32 cellular contexts compared by ENCODE assay signal in genomic region chr1:11501906-11502485, GRCh38. TPM values are rescaled to one million over a fixed set of nuclear protein-coding genes. Genes with fewer than 3 reads are reported as not detected.
DNase-seq lines count a peak whose midpoint lies in the region; ATAC-seq and TF ChIP-seq lines count a peak whose summit lies in the region.
"Had no signal": no experiment of that assay in that cellular context is flagged by ENCODE, and none has a peak within 500 bp of the region (broad histone marks: within the 10 kb centered on the region; RNA-seq: fewer than 3 reads in every experiment).

No MANE protein-coding gene starts in this region.

- peaks cover 15% of the 10 kb centered on the region for H3K36me3 Mint-ChIP-seq in activated T-cell treated with anti-CD3 and anti-CD28 coated beads, Interleukin-2, amount 50 U/mL, for 4 hours (ENCODE audit: insufficient read depth)
- H3K36me3 Mint-ChIP-seq in activated CD8-positive, alpha-beta T cell treated with anti-CD3 and anti-CD28 coated beads for 36 hours (ENCODE audit: low read depth): peaks cover 8% of the 10 kb centered on the region
- peaks cover 8% of the 10 kb centered on the region for H3K36me3 Mint-ChIP-seq in stimulated activated effector memory CD8-positive, alpha-beta T cell treated with anti-CD3 and anti-CD28 coated beads, Interleukin-12 subunit alpha, Interleukin-12 subunit beta, amount 100 ng/mL, for 72 hours

- peak overlapping the region; percentile 17 for H3K4me3 ChIP-seq in lower lobe of right lung
- H3K4me3 ChIP-seq: ascending aorta, GM23248, Peyer's patch, skin epidermis, thoracic aorta, uterus had no signal

- H3K9me3 Mint-ChIP-seq in activated T-cell treated with anti-CD3 and anti-CD28 coated beads, Interleukin-2, amount 50 U/mL, for 4 hours: peaks cover 28% of the 10 kb centered on the region
- H3K9me3 Mint-ChIP-seq in activated CD8-positive, alpha-beta T cell treated with anti-CD3 and anti-CD28 coated beads for 36 hours: peaks cover 21% of the 10 kb centered on the region
- peaks cover 14% of the 10 kb centered on the region for H3K9me3 Mint-ChIP-seq in stimulated activated effector memory CD8-positive, alpha-beta T cell treated with anti-CD3 and anti-CD28 coated beads, Interleukin-12 subunit alpha, Interleukin-12 subunit beta, amount 100 ng/mL, for 72 hours

- H3K9me3 ChIP-seq in lower lobe of right lung: peaks cover 35% of the 10 kb centered on the region

- POLR2A ChIA-PET in activated CD8-positive, alpha-beta T cell treated with anti-CD3 and anti-CD28 coated beads for 36 hours (lab: Charles Lee): interaction anchor here (1.1 kb wide), 1 partner anchor 24 kb away, joined by 3 read pairs; no protein-coding TSS in a partner anchor

- TF ChIP-seq CTCF in activated CD8-positive, alpha-beta T cell treated with anti-CD3 and anti-CD28 coated beads for 36 hours (IDR thresholded peaks at IDR 0.05): no peak
- TF ChIP-seq CTCF in lower lobe of right lung (IDR thresholded peaks at IDR 0.05): no peak

- peaks cover 23% of the 10 kb centered on the region for H3K27me3 ChIP-seq in lower lobe of right lung (ENCODE audit: low read depth)
- H3K27me3 ChIP-seq: Peyer's patch, uterus had no signal

- no peak overlapping the region for H3K27ac ChIP-seq in lower lobe of right lung
- H3K27ac ChIP-seq: ascending aorta, esophagus squamous epithelium, foreskin keratinocyte, GM23248, HL-60, Peyer's patch, skin epidermis, thoracic aorta, uterus, WERI-Rb-1 had no signal

- ATAC-seq in activated T-cell treated with anti-CD3 and anti-CD28 coated beads, Interleukin-2, amount 50 U/mL, for 4 hours: no peak
- ATAC-seq in activated CD8-positive, alpha-beta T cell treated with anti-CD3 and anti-CD28 coated beads for 36 hours: no peak
- ATAC-seq in lower lobe of right lung (no peak), HG03025 (IDR thresholded peaks at IDR 0.05; ENCODE audit: low FRiP score, unreplicated experiment) (no peak), GM21619 (IDR thresholded peaks at IDR 0.05; ENCODE audit: unreplicated experiment) (no peak)
- no peak for ATAC-seq in stimulated activated effector memory CD8-positive, alpha-beta T cell treated with anti-CD3 and anti-CD28 coated beads, Interleukin-12 subunit alpha, Interleukin-12 subunit beta, amount 100 ng/mL, for 72 hours

- CTCF ChIA-PET in activated CD8-positive, alpha-beta T cell treated with anti-CD3 and anti-CD28 coated beads for 36 hours (lab: Charles Lee): no interaction called here

- intact Hi-C loops in activated CD8-positive, alpha-beta T cell treated with anti-CD3 and anti-CD28 coated beads for 36 hours (cut with micrococcal nuclease): no loop called here
- intact Hi-C loops in lower lobe of right lung (cut with DNase I): no loop called here

- DNase-seq in activated T-cell treated with anti-CD3 and anti-CD28 coated beads, Interleukin-2, amount 50 U/mL, for 4 hours: no peak
- no peak for DNase-seq in activated T-cell treated with anti-CD3 and anti-CD28 coated beads, Interleukin-2, amount 50 U/mL, for 48 hours
- no peak for DNase-seq in activated CD8-positive, alpha-beta T cell treated with anti-CD3 and anti-CD28 coated beads for 36 hours
- DNase-seq in lower lobe of right lung: no peak
- no peak for DNase-seq in stimulated activated effector memory CD8-positive, alpha-beta T cell treated with anti-CD3 and anti-CD28 coated beads, Interleukin-12 subunit alpha, Interleukin-12 subunit beta, amount 100 ng/mL, for 72 hours (ENCODE audit: low spot score in 2 of 2)
- DNase-seq in cortex of kidney (lab: John Stamatoyannopoulos, UW): no peak
- DNase-seq: Calu3; DMS79; esophagus squamous epithelium; foreskin keratinocyte; GM23248; HFFc6; KBM-7; NCI-H1092; NCI-H1694; NCI-H446; NCI-H748 treated with DMSO at 0.1 percent for 48 hours; Peyer's patch; SHP77 treated with DMSO at 0.1 percent for 48 hours; stimulated activated naive CD4-positive, alpha-beta T cell treated with Interleukin-2 at 50 U/mL for 16 hours; T1000; uterus; WERI-Rb-1 had no signal

- H3K4me1 Mint-ChIP-seq in activated T-cell treated with anti-CD3 and anti-CD28 coated beads, Interleukin-2, amount 50 U/mL, for 4 hours (ENCODE audit: low read depth): no peaks in the 10 kb centered on the region
- H3K4me1 Mint-ChIP-seq in activated CD8-positive, alpha-beta T cell treated with anti-CD3 and anti-CD28 coated beads for 36 hours (ENCODE audit: low read depth): no peaks in the 10 kb centered on the region
- H3K4me1 Mint-ChIP-seq in stimulated activated effector memory CD8-positive, alpha-beta T cell treated with anti-CD3 and anti-CD28 coated beads, Interleukin-12 subunit alpha, Interleukin-12 subunit beta, amount 100 ng/mL, for 72 hours: no peaks in the 10 kb centered on the region

- no peaks in the 10 kb centered on the region for H3K4me1 ChIP-seq in lower lobe of right lung
- H3K4me1 ChIP-seq: ascending aorta, esophagus squamous epithelium, foreskin keratinocyte, Peyer's patch, uterus had no signal

- H3K4me3 Mint-ChIP-seq in activated T-cell treated with anti-CD3 and anti-CD28 coated beads, Interleukin-2, amount 50 U/mL, for 4 hours: peak overlapping the region; percentile 27
- peak overlapping the region; percentile 46 for H3K4me3 Mint-ChIP-seq in activated CD8-positive, alpha-beta T cell treated with anti-CD3 and anti-CD28 coated beads for 36 hours
- H3K4me3 Mint-ChIP-seq in stimulated activated effector memory CD8-positive, alpha-beta T cell treated with anti-CD3 and anti-CD28 coated beads, Interleukin-12 subunit alpha, Interleukin-12 subunit beta, amount 100 ng/mL, for 72 hours: peak overlapping the region; percentile 53
- H3K4me3 Mint-ChIP-seq: activated naive CD8-positive, alpha-beta T cell; HFFc6 had no signal

- no peak overlapping the region for H3K27ac Mint-ChIP-seq in activated CD8-positive, alpha-beta T cell treated with anti-CD3 and anti-CD28 coated beads for 36 hours
- H3K27ac Mint-ChIP-seq in stimulated activated effector memory CD8-positive, alpha-beta T cell treated with anti-CD3 and anti-CD28 coated beads, Interleukin-12 subunit alpha, Interleukin-12 subunit beta, amount 100 ng/mL, for 72 hours: no peak overlapping the region
- H3K27ac Mint-ChIP-seq: activated naive CD8-positive, alpha-beta T cell; HFFc6; naive thymus-derived CD4-positive, alpha-beta T cell had no signal

- H3K36me3 ChIP-seq in lower lobe of right lung: no peaks in the 10 kb centered on the region
- H3K36me3 ChIP-seq: ascending aorta, esophagus squamous epithelium, Peyer's patch, thoracic aorta, uterus had no signal

- H3K27me3 Mint-ChIP-seq in activated T-cell treated with anti-CD3 and anti-CD28 coated beads, Interleukin-2, amount 50 U/mL, for 4 hours (ENCODE audit: low read depth): peaks cover 24% of the 10 kb centered on the region
- H3K27me3 Mint-ChIP-seq in activated CD8-positive, alpha-beta T cell treated with anti-CD3 and anti-CD28 coated beads for 36 hours: peaks cover 17% of the 10 kb centered on the region

RNA-seq across cellular contexts. Expression of gene DISP3, which starts 23.0 kb away (rescaled TPM):
- total RNA-seq in activated T-cell treated with anti-CD3 and anti-CD28 coated beads, Interleukin-2, amount 50 U/mL, for 4 hours: under 1 TPM; 0.23 to 0.57 (median 0.29) TPM
- total RNA-seq in activated CD8-positive, alpha-beta T cell treated with anti-CD3 and anti-CD28 coated beads for 36 hours: under 1 TPM; 0.63 to 0.65 TPM
- total RNA-seq in lower lobe of right lung: 0.12 TPM
- total RNA-seq: ascending aorta, GM23248, HFFc6, lower leg skin, thoracic aorta had no signal
